Comparison of ENCODE assay signal across 1 cellular context in genomic region chr12:107760817-107761501, GRCh38.
A peak's percentile ranks its signal among the peaks of the same experiment; 100 is the strongest.
TF ChIP-seq lines count a peak whose summit lies in the region.

Gene PRDM4 (minus strand): TSS chr12:107761137. CDS start chr12:107760515, 622 bp downstream.

TF ChIP-seq in K562, 482 proteins besides CTCF, POLR2A, EP300 and RAD21 (continued from another document and continues in another):
- TF ChIP-seq USF2 (CRISPR knock-in tag; IDR thresholded peaks at IDR 0.05) (no peak), BRD9 (IDR thresholded peaks at IDR 0.05; ENCODE audit: low read depth, partially characterized antibody) (no peak), PATZ1 (CRISPR knock-in tag; IDR thresholded peaks at IDR 0.05; ENCODE audit: borderline replicate concordance) (no peak), JUND (IDR thresholded peaks at IDR 0.05; ENCODE audit: borderline replicate concordance, low read depth, low read length) (peak; percentile 29; the same call in 1 of the 2 replicates), JUND (tag; IDR thresholded peaks at IDR 0.05; ENCODE audit: borderline replicate concordance, low read depth, low read length) (no peak), ILF3 (IDR thresholded peaks at IDR 0.05; ENCODE audit: borderline replicate concordance) (peak; percentile 78; the same call in 1 of the 2 replicates), RAD51 (IDR thresholded peaks at IDR 0.05; ENCODE audit: borderline replicate concordance, low read depth) (no peak), THAP12 (CRISPR knock-in tag; IDR thresholded peaks at IDR 0.05) (peak; percentile 74), FOXK1 (CRISPR knock-in tag; IDR thresholded peaks at IDR 0.05; ENCODE audit: borderline replicate concordance) (no peak), ELF1 (tag; IDR thresholded peaks at IDR 0.05) (peak; percentile 94), ZNF263 (CRISPR knock-in tag; IDR thresholded peaks at IDR 0.05; ENCODE audit: borderline replicate concordance) (no peak), SUPT5H (IDR thresholded peaks at IDR 0.05) (peak; percentile 69), ZNF696 (CRISPR knock-in tag; conservative IDR thresholded peaks at IDR 0.05) (no peak), GTF2E2 (tag; IDR thresholded peaks at IDR 0.05) (no peak), ZNF740 (CRISPR knock-in tag; IDR thresholded peaks at IDR 0.05) (no peak), ZNF740 (tag; IDR thresholded peaks at IDR 0.05) (no peak), CHD2 (IDR thresholded peaks at IDR 0.05; ENCODE audit: low read depth, low read length) (peak; percentile 81), ZNF316 (IDR thresholded peaks at IDR 0.05) (no peak), ZNF232 (CRISPR knock-in tag; IDR thresholded peaks at IDR 0.05) (no peak), ZKSCAN3 (CRISPR knock-in tag; IDR thresholded peaks at IDR 0.05) (no peak), BRF1 (IDR thresholded peaks at IDR 0.05; ENCODE audit: borderline replicate concordance, extremely low read depth, insufficient read length) (no peak), GATA2 (CRISPR knock-in tag; IDR thresholded peaks at IDR 0.05) (no peak), FIP1L1 (IDR thresholded peaks at IDR 0.05; ENCODE audit: low read depth, low read length, poor library complexity, severe bottlenecking) (peak; percentile 24), SRSF1 (IDR thresholded peaks at IDR 0.05; ENCODE audit: low read depth, low read length) (0 out of 2 replicates have a peak, but pooled peaks have one; percentile 63), ZHX1 (conservative IDR thresholded peaks at IDR 0.05; ENCODE audit: low read length) (0 out of 2 replicates have a peak, but pooled peaks have one; percentile 47), PKNOX1 (IDR thresholded peaks at IDR 0.05) (no peak), RCOR1 (IDR thresholded peaks at IDR 0.05; ENCODE audit: borderline replicate concordance in 1 of 2, low read depth in 2 of 2, low read length in 2 of 2) (peak in 1 of 2 experiments; percentile 59; a peak in 2 of 4 replicates), ZNF146 (CRISPR knock-in tag; IDR thresholded peaks at IDR 0.05; ENCODE audit: unreplicated experiment) (no peak), MEIS2 (IDR thresholded peaks at IDR 0.05; ENCODE audit: partially characterized antibody) (peak; percentile 90), MTA3 (IDR thresholded peaks at IDR 0.05; ENCODE audit: borderline replicate concordance) (0 out of 2 replicates have a peak, but pooled peaks have one; percentile 16), ZNF589 (CRISPR knock-in tag; IDR thresholded peaks at IDR 0.05; ENCODE audit: low read depth) (no peak), U2AF2 (optimal IDR thresholded peaks at IDR 0.05; ENCODE audit: low read depth, low read length) (no peak), ZNF449 (CRISPR knock-in tag; IDR thresholded peaks at IDR 0.05) (no peak), PCBP1 (IDR thresholded peaks at IDR 0.05; ENCODE audit: low read depth, low read length, poor library complexity, severe bottlenecking) (no peak), DEAF1 (CRISPR knock-in tag; IDR thresholded peaks at IDR 0.05) (0 out of 2 replicates have a peak, but pooled peaks have one; percentile 8), ZNF134 (CRISPR knock-in tag; conservative IDR thresholded peaks at IDR 0.05) (no peak), CCAR2 (IDR thresholded peaks at IDR 0.05; ENCODE audit: low read depth, low read length) (no peak), ZNF318 (IDR thresholded peaks at IDR 0.05; ENCODE audit: borderline replicate concordance in 1 of 2, low read depth in 1 of 2) (no peak), ZNF830 (CRISPR knock-in tag; IDR thresholded peaks at IDR 0.05) (no peak)
